In genomic region chr5:133980652-133981051, GRCh38 we compare ENCODE assay signal across 27 cellular contexts.
"Had no signal": no experiment of that assay in that cellular context is flagged by ENCODE, and none has a peak within 500 bp of the region (broad histone marks: within the 10 kb centered on the region; RNA-seq: fewer than 3 reads in every experiment).

No MANE protein-coding gene starts in this region.

- H3K4me1 ChIP-seq: uterus had no signal

- ATAC-seq: activated CD4-positive, alpha-beta T cell treated with anti-CD3 and anti-CD28 coated beads for 36 hours; activated naive CD4-positive, alpha-beta T cell treated with anti-CD3 and anti-CD28 coated beads, Interleukin-2, amount 50 U/mL, for 72 hours; natural killer cell; sciatic nerve; stimulated activated memory B cell treated with anti-CD40 and anti-IgM and Interleukin-4, amounts not matched to agents 10 μg/mL and 1 μg/mL and 100 μg/mL, for 72 hours; stimulated activated naive CD8-positive, alpha-beta T cell treated with anti-CD3 and anti-CD28 coated beads, Interleukin-15, amount 100 ng/mL, for 72 hours had no signal

- H3K27ac ChIP-seq: epithelial cell of prostate, esophagus squamous epithelium, hepatocyte, uterus had no signal

- H3K36me3 ChIP-seq: uterus had no signal

- H3K4me2 ChIP-seq: hepatocyte had no signal

- H3K9me3 ChIP-seq: esophagus squamous epithelium, uterus had no signal

- H3K27ac Mint-ChIP-seq: dendritic cell treated with granulocyte-macrophage colony-stimulating factor and Interleukin-4, amounts not matched to agents 40 ng/mL and 50 ng/mL, for 4 days; natural killer cell; stimulated activated memory B cell treated with anti-CD40 and anti-IgM and Interleukin-4, amounts not matched to agents 10 μg/mL and 1 μg/mL and 100 μg/mL, for 72 hours; stimulated activated naive CD8-positive, alpha-beta T cell treated with anti-CD3 and anti-CD28 coated beads, Interleukin-15, amount 100 ng/mL, for 72 hours; type B pancreatic cell had no signal

- H3K9me3 Mint-ChIP-seq: activated naive CD4-positive, alpha-beta T cell treated with anti-CD3 and anti-CD28 coated beads, Interleukin-2, amount 50 U/mL, for 72 hours; central memory CD8-positive, alpha-beta T cell; dendritic cell treated with granulocyte-macrophage colony-stimulating factor and Interleukin-4, amounts not matched to agents 40 ng/mL and 50 ng/mL, for 4 days; natural killer cell; stimulated activated memory B cell treated with anti-CD40 and anti-IgM and Interleukin-4, amounts not matched to agents 10 μg/mL and 1 μg/mL and 100 μg/mL, for 72 hours; stimulated activated naive CD8-positive, alpha-beta T cell treated with anti-CD3 and anti-CD28 coated beads, Interleukin-15, amount 100 ng/mL, for 72 hours; T-helper 2 cell treated with Interferon-gamma antibody and Interleukin-4, amounts not matched to agents 5 μg/mL and 100 μg/mL, for 36 hours; type B pancreatic cell had no signal

- H3K36me3 Mint-ChIP-seq: natural killer cell had no signal

- H3K27me3 ChIP-seq: esophagus squamous epithelium, hepatocyte, uterus had no signal

- H3K27me3 Mint-ChIP-seq: activated CD4-positive, alpha-beta T cell treated with anti-CD3 and anti-CD28 coated beads for 36 hours; central memory CD8-positive, alpha-beta T cell; dendritic cell treated with granulocyte-macrophage colony-stimulating factor and Interleukin-4, amounts not matched to agents 40 ng/mL and 50 ng/mL, for 4 days; stimulated activated memory B cell treated with anti-CD40 and anti-IgM and Interleukin-4, amounts not matched to agents 10 μg/mL and 1 μg/mL and 100 μg/mL, for 72 hours; stimulated activated naive CD8-positive, alpha-beta T cell treated with anti-CD3 and anti-CD28 coated beads, Interleukin-15, amount 100 ng/mL, for 72 hours; type B pancreatic cell had no signal

- H2AFZ ChIP-seq: hepatocyte had no signal

- H3K4me1 Mint-ChIP-seq: central memory CD8-positive, alpha-beta T cell; natural killer cell had no signal

- H3K4me3 ChIP-seq: esophagus squamous epithelium, hepatocyte, uterus had no signal

- H3K4me3 Mint-ChIP-seq: activated CD4-positive, alpha-beta T cell treated with anti-CD3 and anti-CD28 coated beads for 36 hours; central memory CD8-positive, alpha-beta T cell; dendritic cell treated with granulocyte-macrophage colony-stimulating factor and Interleukin-4, amounts not matched to agents 40 ng/mL and 50 ng/mL, for 4 days; natural killer cell; stimulated activated memory B cell treated with anti-CD40 and anti-IgM and Interleukin-4, amounts not matched to agents 10 μg/mL and 1 μg/mL and 100 μg/mL, for 72 hours; stimulated activated naive CD8-positive, alpha-beta T cell treated with anti-CD3 and anti-CD28 coated beads, Interleukin-15, amount 100 ng/mL, for 72 hours; T-helper 2 cell treated with Interferon-gamma antibody and Interleukin-4, amounts not matched to agents 5 μg/mL and 100 μg/mL, for 36 hours; type B pancreatic cell had no signal

- DNase-seq: activated CD4-positive, alpha-beta T cell treated with anti-CD3 and anti-CD28 coated beads for 36 hours; activated CD4-positive, CD25-positive, alpha-beta regulatory T cell; activated CD8-positive, alpha-beta memory T cell treated with anti-CD3 and anti-CD28 coated beads, Interleukin-2, amount 50 U/mL, for 4 hours; activated naive CD4-positive, alpha-beta T cell; activated T-cell treated with anti-CD3 and anti-CD28 coated beads, Interleukin-2, amount 50 U/mL, for 48 hours; esophagus squamous epithelium; foreskin melanocyte; glutamatergic neuron; islet precursor cell; natural killer cell; posterior cingulate gyrus; small intestine; stimulated activated CD4-positive, alpha-beta T cell treated with anti-CD3 and anti-CD28 coated beads, Interleukin-1b, Interleukin-23, amount 100 ng/mL, for 48 hours; stimulated activated CD4-positive, alpha-beta T cell treated with anti-CD3 and anti-CD28 coated beads, Interleukin-4, amount 100 ng/mL, for 4 hours; stimulated activated CD8-positive, alpha-beta memory T cell treated with anti-CD3 and anti-CD28 coated beads, Interleukin-4, amount 100 ng/mL, for 48 hours; substantia nigra; uterus had no signal
